Comparison of ENCODE assay signal across 15 cellular contexts in the genomic region with DNA sequence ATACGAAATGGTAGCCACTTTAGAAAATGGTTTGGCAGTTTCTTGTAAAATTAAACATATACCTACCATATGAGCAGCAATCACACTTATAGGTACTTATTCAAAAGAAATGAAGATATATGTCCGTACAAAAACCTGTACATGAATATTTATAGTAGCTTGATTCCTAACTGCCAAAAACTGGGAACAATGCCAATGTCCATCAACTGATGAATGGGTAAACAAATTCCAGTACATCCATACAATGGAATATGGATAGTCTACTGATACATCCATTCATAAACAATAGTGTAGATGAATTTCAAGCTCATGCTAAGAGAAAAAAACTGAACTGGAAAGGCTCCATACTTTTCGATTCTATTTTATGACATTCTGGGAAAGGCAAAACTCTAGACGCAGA.
A peak's percentile ranks its signal among the peaks of the same experiment; 100 is the strongest.
DNase-seq lines count a peak whose midpoint lies in the region; ATAC-seq, FAIRE-seq and TF ChIP-seq lines count a peak whose summit lies in the region.
"Had no signal": no experiment of that assay in that cellular context is flagged by ENCODE, and none has a peak within 500 bp of the region (broad histone marks: within the 10 kb centered on the region; RNA-seq: fewer than 3 reads in every experiment).

No MANE protein-coding gene starts in this region.

- DNase-seq in NCI-H345 (lab: John Stamatoyannopoulos, UW) (peak; percentile 20), NCI-H345 treated with DMSO at 0.1 percent for 48 hours (lab: John Stamatoyannopoulos, UW; ENCODE audit: unreplicated experiment) (no peak), LNCaP clone FGC (ENCODE audit: low read depth) (peak; percentile 61), K562 (ENCODE audit: extremely low read depth in 1 of 4, low spot score in 3 of 4) (no peak), amygdala (lab: John Stamatoyannopoulos, UW) (no peak), MCF 10A (ENCODE audit: unreplicated experiment) (no peak)
- DNase-seq: C1 segment of cervical spinal cord; CD4-positive, alpha-beta T cell; DMS53; GM23248 had no signal

- H3K4me3 Mint-ChIP-seq in MCF 10A (ENCODE audit: unreplicated experiment): no peak overlapping the region
- H3K4me3 Mint-ChIP-seq: B cell; CD4-positive, alpha-beta T cell had no signal

- peaks cover 54% of the 10 kb centered on the region; the same call in 2 of the 3 replicates for H3K36me3 ChIP-seq in K562 (ENCODE audit: control insufficient read depth, insufficient read depth, low read length)

- no peak for TF ChIP-seq EP300 in K562 (IDR thresholded peaks at IDR 0.05; ENCODE audit: low read length)

- 72% methylated on average over 4 of the region's 4 CpGs for WGBS in K562 (ENCODE audit: insufficient coverage, low coverage, missing lambda C conversion rate)

- H3K9me3 ChIP-seq in K562 (replicated peaks; ENCODE audit: control insufficient read depth, insufficient read depth, low read depth, low read length): no peaks in the 10 kb centered on the region

- intact Hi-C loops in K562 (cut with micrococcal nuclease) (no loop called here), MCF 10A (cut with micrococcal nuclease) (no loop called here)

- no peak for TF ChIP-seq RAD21 in K562 (CRISPR knock-in tag; conservative IDR thresholded peaks at IDR 0.05 in 1 of 2, IDR thresholded peaks at IDR 0.05 in 1 of 2)

- BruUV-seq in K562 (replicated peaks; lab: Mats Ljungman, UMichigan) (no TSS peak), MCF 10A (replicated peaks; lab: Mats Ljungman, UMichigan) (no TSS peak)

- no peak overlapping the region for H3K27ac Mint-ChIP-seq in MCF 10A (ENCODE audit: low read depth, unreplicated experiment)
- H3K27ac Mint-ChIP-seq: B cell; CD4-positive, alpha-beta T cell had no signal

- H3K4me2 ChIP-seq in K562 (ENCODE audit: insufficient read depth, low read length): no peak overlapping the region

- no peak overlapping the region for H3K27ac ChIP-seq in K562 (ENCODE audit: extremely low read depth, low read depth, low read length)
- H3K27ac ChIP-seq: GM23248 had no signal

- H3K9me3 Mint-ChIP-seq in MCF 10A (ENCODE audit: unreplicated experiment): no peaks in the 10 kb centered on the region
- H3K9me3 Mint-ChIP-seq: CD4-positive, alpha-beta T cell had no signal

- H3K27me3 Mint-ChIP-seq in MCF 10A (ENCODE audit: insufficient read depth, unreplicated experiment): no peaks in the 10 kb centered on the region
- H3K27me3 Mint-ChIP-seq: B cell; CD4-positive, alpha-beta T cell had no signal

- H2AFZ ChIP-seq in K562 (ENCODE audit: low read depth, low read length): no peak overlapping the region
- H2AFZ ChIP-seq: GM23248 had no signal

- H3K9ac ChIP-seq in K562 (ENCODE audit: insufficient read depth in 1 of 2, low read depth in 2 of 2, low read length in 2 of 2): no peak overlapping the region
- H3K9ac ChIP-seq: GM23248 had no signal

- H3K36me3 Mint-ChIP-seq in MCF 10A (ENCODE audit: insufficient read depth, unreplicated experiment): peaks cover 42% of the 10 kb centered on the region

- no peaks in the 10 kb centered on the region for H3K27me3 ChIP-seq in K562 (ENCODE audit: control insufficient read depth in 2 of 2, insufficient read depth in 2 of 2, low read length in 2 of 2)

- no peaks in the 10 kb centered on the region for H3K9me1 ChIP-seq in K562 (ENCODE audit: control insufficient read depth, insufficient read depth, low read length)

- TF ChIP-seq CTCF in LNCaP clone FGC (IDR thresholded peaks at IDR 0.05; ENCODE audit: control insufficient read depth, extremely low read depth, insufficient read depth) (no peak), K562 (IDR thresholded peaks at IDR 0.05 in 2 of 3, conservative IDR thresholded peaks at IDR 0.05 in 1 of 3; ENCODE audit: insufficient read depth in 2 of 3, low read depth in 1 of 3, low read length in 3 of 3) (no peak), MCF 10A (IDR thresholded peaks at IDR 0.05; ENCODE audit: unreplicated experiment) (no peak)

- no peaks in the 10 kb centered on the region for H3K4me1 Mint-ChIP-seq in MCF 10A (ENCODE audit: insufficient read depth, unreplicated experiment)
- H3K4me1 Mint-ChIP-seq: B cell had no signal

- H3K4me1 ChIP-seq in K562 (replicated peaks in 1 of 2; ENCODE audit: control insufficient read depth in 2 of 2, insufficient read depth in 2 of 2, low read length in 2 of 2): no peaks in the 10 kb centered on the region

- in situ Hi-C loops in K562 (cut with MboI): no loop called here

- POLR2A ChIA-PET in K562 (lab: Yijun Ruan, JAX): no interaction called here
- POLR2A ChIA-PET in MCF 10A (lab: Yijun Ruan, JAX): no interaction called here

- CTCF ChIA-PET in K562 (lab: Yijun Ruan, JAX; ENCODE audit: low intra/inter-chr PET ratio): no interaction called here
- CTCF ChIA-PET in MCF 10A (lab: Yijun Ruan, JAX): interaction anchor here (0.8 to 1.3 kb wide), 5 partner anchors 12 to 86 kb away, joined by 4 to 9 read pairs (median 5); no protein-coding TSS in a partner anchor

- H3K79me2 ChIP-seq in K562 (ENCODE audit: control insufficient read depth, insufficient read depth, low read length): no peaks in the 10 kb centered on the region

- TF ChIP-seq POLR2A in K562 (conservative IDR thresholded peaks at IDR 0.05): no peak

- no peaks in the 10 kb centered on the region for H4K20me1 ChIP-seq in K562 (replicated peaks; ENCODE audit: control insufficient read depth, insufficient read depth, low read length)

- ATAC-seq in K562: no peak
- no peak for ATAC-seq in GM19455 (IDR thresholded peaks at IDR 0.05; ENCODE audit: unreplicated experiment)

- no peak for FAIRE-seq in K562 (lab: Jason Lieb, UNC)
- FAIRE-seq: A204.1, D721Med, H54 had no signal

- no peak overlapping the region for H3K4me3 ChIP-seq in LNCaP clone FGC (ENCODE audit: low read depth, low read length)
- no peak overlapping the region for H3K4me3 ChIP-seq in K562
- H3K4me3 ChIP-seq: GM23248 had no signal

TF ChIP-seq in K562, 482 proteins besides CTCF, POLR2A, EP300 and RAD21:
- TF ChIP-seq SIN3A (IDR thresholded peaks at IDR 0.05; ENCODE audit: borderline replicate concordance in 2 of 2, control insufficient read depth in 1 of 2, low read depth in 2 of 2, low read length in 2 of 2): no peak
- TF ChIP-seq NFIX (CRISPR knock-in tag; IDR thresholded peaks at IDR 0.05; ENCODE audit: low read depth): no peak
- TF ChIP-seq ZNF124 (CRISPR knock-in tag; IDR thresholded peaks at IDR 0.05): no peak
- TF ChIP-seq NRF1 (conservative IDR thresholded peaks at IDR 0.05 in 1 of 2, IDR thresholded peaks at IDR 0.05 in 1 of 2): no peak
- peak; percentile 21; the same call in 1 of the 2 replicates for TF ChIP-seq NFIC (IDR thresholded peaks at IDR 0.05)
- TF ChIP-seq KLF1 (tag; IDR thresholded peaks at IDR 0.05): no peak

Comparison
In these comparisons a context has a peak if more than half of its experiments do, and no peak if none do; other contexts are left out.
1. DNase-seq: peak in NCI-H345 (single experiment) and LNCaP clone FGC (single experiment); none in NCI-H345 treated with DMSO at 0.1 percent for 48 hours (single experiment), K562 (0 of 4), amygdala (0 of 56) and MCF 10A (single experiment).